10 cellular contexts compared by ENCODE assay signal in genomic region chr5:50727149-50727496, GRCh38.
A peak's percentile ranks its signal among the peaks of the same experiment; 100 is the strongest.
DNase-seq lines count a peak whose midpoint lies in the region; ATAC-seq and TF ChIP-seq lines count a peak whose summit lies in the region.
"Had no signal": no experiment of that assay in that cellular context is flagged by ENCODE, and none has a peak within 500 bp of the region (broad histone marks: within the 10 kb centered on the region; RNA-seq: fewer than 3 reads in every experiment).

No MANE protein-coding gene starts in this region.

- no peaks in the 10 kb centered on the region for H3K36me3 ChIP-seq in left ventricle myocardium inferior
- no peaks in the 10 kb centered on the region for H3K36me3 ChIP-seq in thyroid gland
- H3K36me3 ChIP-seq in PC-9 (ENCODE audit: low read depth) = no peaks in the 10 kb centered on the region
- H3K36me3 ChIP-seq: SJSA1 had no signal

- no peaks in the 10 kb centered on the region for H3F3A ChIP-seq in PC-9 (ENCODE audit: insufficient read depth, low read depth)

- H3K4me3 ChIP-seq in left ventricle myocardium inferior (no peak overlapping the region), fibroblast of pulmonary artery (replicated peaks; ENCODE audit: low read depth, low read length) (no peak overlapping the region), thyroid gland (replicated peaks in 1 of 3) (no peak overlapping the region), PC-9 (no peak overlapping the region)
- H3K4me3 ChIP-seq: SJSA1 had no signal

- H3K27ac Mint-ChIP-seq in T-cell = peak overlapping the region; percentile 80 to 81

- H3K9me2 ChIP-seq in PC-9 (ENCODE audit: insufficient read depth) = no peaks in the 10 kb centered on the region

- no peak overlapping the region for H3K27ac ChIP-seq in left ventricle myocardium inferior (replicated peaks)
- no peak overlapping the region for H3K27ac ChIP-seq in thyroid gland
- H3K27ac ChIP-seq in PC-9 = no peak overlapping the region
- H3K27ac ChIP-seq: C4-2B, SJSA1 had no signal

- no peaks in the 10 kb centered on the region for H3K27me3 ChIP-seq in left ventricle myocardium inferior (ENCODE audit: low read depth)
- no peaks in the 10 kb centered on the region for H3K27me3 ChIP-seq in thyroid gland
- H3K27me3 ChIP-seq in PC-9 (ENCODE audit: insufficient read depth, low read depth) = no peaks in the 10 kb centered on the region
- H3K27me3 ChIP-seq: SJSA1 had no signal

- BruUV-seq in PC-9 (replicated peaks; lab: Mats Ljungman, UMichigan) = no TSS peak

- intact Hi-C loops in left ventricle myocardium superior (cut with micrococcal nuclease) = no loop called here
- intact Hi-C loops in left ventricle myocardium inferior (cut with micrococcal nuclease) = no loop called here
- intact Hi-C loops in thyroid gland (cut with DNase I) = no loop called here
- intact Hi-C loops in PC-9 (cut with micrococcal nuclease; ENCODE audit: unreplicated experiment) = no loop called here

- TF ChIP-seq POLR2A in thyroid gland (IDR thresholded peaks at IDR 0.05) = no peak

- H3K36me3 Mint-ChIP-seq in T-cell = peaks cover 15% of the 10 kb centered on the region

- H3K4me3 Mint-ChIP-seq in T-cell = peak overlapping the region in 2 of 3 donors; percentile 8 to 46

- CTCF ChIA-PET in T-cell (lab: Charles Lee) = interaction anchor here in 1 of 2 donors (0.8 to 1.7 kb wide), 2 partner anchors 20 to 24 kb away, joined by 5 to 8 read pairs; no protein-coding TSS in a partner anchor
- CTCF ChIA-PET in PC-9 (lab: Charles Lee) = no interaction called here

- H3K27me3 Mint-ChIP-seq in T-cell = no peaks in the 10 kb centered on the region

- peaks cover 10% of the 10 kb centered on the region for H3K4me1 ChIP-seq in left ventricle myocardium inferior
- H3K4me1 ChIP-seq in thyroid gland = peaks cover 16 to 29% of the 10 kb centered on the region in 2 donors
- H3K4me1 ChIP-seq in PC-9 (replicated peaks; ENCODE audit: insufficient read depth) = no peaks in the 10 kb centered on the region
- H3K4me1 ChIP-seq: SJSA1 had no signal

- no peaks in the 10 kb centered on the region for H3K9me3 ChIP-seq in left ventricle myocardium inferior (replicated peaks)
- no peaks in the 10 kb centered on the region for H3K9me3 ChIP-seq in thyroid gland
- no peaks in the 10 kb centered on the region for H3K9me3 ChIP-seq in PC-9 (ENCODE audit: insufficient read depth, low read depth)
- H3K9me3 ChIP-seq: SJSA1 had no signal

- H3K9me3 Mint-ChIP-seq in T-cell = no peaks in the 10 kb centered on the region

- H4K20me1 ChIP-seq in PC-9 (ENCODE audit: insufficient read depth) = no peaks in the 10 kb centered on the region; the same call in 1 of the 2 replicates

- H3K79me2 ChIP-seq in PC-9 (ENCODE audit: low read depth) = no peaks in the 10 kb centered on the region

- no peak overlapping the region for H3K4me2 ChIP-seq in PC-9

- ATAC-seq in left ventricle myocardium superior (peak; percentile 65), T-cell (replicated peaks in 1 of 4) (peak; percentile 63 to 88 (median 82))

- H3K4me1 Mint-ChIP-seq in T-cell = peaks cover 65 to 81% (median 81%) of the 10 kb centered on the region in 3 donors

- H2AFZ ChIP-seq in PC-9 = no peak overlapping the region

- 46 to 63% methylated on average over 5 of the region's 5 CpGs for WGBS in thyroid gland, 2 donors

- DNase-seq in left ventricle myocardium superior = no peak
- DNase-seq in left ventricle myocardium inferior = no peak
- DNase-seq in T-cell = peak in 1 of 34 experiments; percentile 2
- DNase-seq in fibroblast of pulmonary artery (ENCODE audit: low read depth) = peak; percentile 16
- peak; percentile 40 to 45 for DNase-seq in thyroid gland
- no peak for DNase-seq in NCI-H1092 (lab: John Stamatoyannopoulos, UW)
- no peak for DNase-seq in PC-9
- no peak for DNase-seq in GM03348 (ENCODE audit: low spot score)

- TF ChIP-seq CTCF in left ventricle myocardium inferior (IDR thresholded peaks at IDR 0.05; ENCODE audit: borderline replicate concordance) (no peak), fibroblast of pulmonary artery (IDR thresholded peaks at IDR 0.05; ENCODE audit: low read length, missing control alignments) (no peak), thyroid gland (IDR thresholded peaks at IDR 0.05) (no peak), PC-9 (conservative IDR thresholded peaks at IDR 0.05) (no peak)

- POLR2A ChIA-PET in T-cell (lab: Charles Lee) (no interaction called here), PC-9 (lab: Charles Lee; ENCODE audit: unreplicated experiment) (no interaction called here)

Comparison
In these comparisons a context has a peak if more than half of its experiments do, and no peak if none do; other contexts are left out.
1. DNase-seq: peak in fibroblast of pulmonary artery (single experiment) and thyroid gland (2 of 2); none in left ventricle myocardium superior (single experiment), left ventricle myocardium inferior (single experiment), NCI-H1092 (single experiment), PC-9 (0 of 2) and GM03348 (single experiment).